Comparison of ENCODE assay signal across 20 cellular contexts in genomic region chr10:124592101-124592500, GRCh38.
"Had no signal": no experiment of that assay in that cellular context is flagged by ENCODE, and none has a peak within 500 bp of the region (broad histone marks: within the 10 kb centered on the region; RNA-seq: fewer than 3 reads in every experiment).

No MANE protein-coding gene starts in this region.

- H3K27ac ChIP-seq: epithelial cell of prostate, skin epidermis, suprapubic skin had no signal

- H3K4me3 ChIP-seq: lung, skin epidermis, suprapubic skin had no signal

- H3K36me3 ChIP-seq: suprapubic skin had no signal

- H3K27ac Mint-ChIP-seq: activated naive CD4-positive, alpha-beta T cell treated with anti-CD3 and anti-CD28 coated beads, Interleukin-2, amount 50 U/mL, for 72 hours; brain; immature natural killer cell; naive thymus-derived CD8-positive, alpha-beta T cell; stimulated activated naive CD8-positive, alpha-beta T cell treated with anti-CD3 and anti-CD28 coated beads, Interleukin-15, Interleukin-2, amounts not matched to agents 100 ng/mL and 50 ng/mL, for 24 hours had no signal

- H3K4me3 Mint-ChIP-seq: brain; effector memory CD8-positive, alpha-beta T cell; immature natural killer cell; naive thymus-derived CD8-positive, alpha-beta T cell; stimulated activated naive CD8-positive, alpha-beta T cell treated with anti-CD3 and anti-CD28 coated beads, Interleukin-15, Interleukin-2, amounts not matched to agents 100 ng/mL and 50 ng/mL, for 24 hours had no signal

- ATAC-seq: effector memory CD8-positive, alpha-beta T cell; naive thymus-derived CD8-positive, alpha-beta T cell had no signal

- H3K9me3 Mint-ChIP-seq: stimulated activated naive CD8-positive, alpha-beta T cell treated with anti-CD3 and anti-CD28 coated beads, Interleukin-15, Interleukin-2, amounts not matched to agents 100 ng/mL and 50 ng/mL, for 24 hours had no signal

- H3K27me3 ChIP-seq: suprapubic skin had no signal

- H3K27me3 Mint-ChIP-seq: brain; effector memory CD8-positive, alpha-beta T cell; naive thymus-derived CD8-positive, alpha-beta T cell; stimulated activated naive CD8-positive, alpha-beta T cell treated with anti-CD3 and anti-CD28 coated beads, Interleukin-15, Interleukin-2, amounts not matched to agents 100 ng/mL and 50 ng/mL, for 24 hours had no signal

- DNase-seq: activated CD4-positive, alpha-beta T cell treated with anti-CD3 and anti-CD28 coated beads, Interleukin-2, amount 50 U/mL, for 4 hours; activated CD4-positive, CD25-positive, alpha-beta regulatory T cell treated with anti-CD3 and anti-CD28 coated beads, Interleukin-2, amount 50 U/mL, for 72 hours; activated effector memory CD4-positive, alpha-beta T cell treated with Interleukin-2 at 50 U/mL for 16 hours; activated T-cell treated with anti-CD3 and anti-CD28 coated beads, Interleukin-2, amount 50 U/mL, for 1 hour; cerebellar nuclear complex; dermis blood vessel endothelial cell; effector memory CD8-positive, alpha-beta T cell; foreskin melanocyte; immature natural killer cell; stimulated activated CD4-positive, alpha-beta T cell treated with anti-CD3 and anti-CD28 coated beads, Interleukin-4, amount 100 ng/mL, for 24 hours; T-helper 9 cell; trophoblast cell had no signal
